Comparison of ENCODE assay signal across 25 cellular contexts in genomic region chr15:48465410-48465809, GRCh38.
"Had no signal": no experiment of that assay in that cellular context is flagged by ENCODE, and none has a peak within 500 bp of the region (broad histone marks: within the 10 kb centered on the region; RNA-seq: fewer than 3 reads in every experiment).

No MANE protein-coding gene starts in this region.

- DNase-seq: dermis blood vessel endothelial cell; effector memory CD8-positive, alpha-beta T cell; hypothalamus; immature natural killer cell; islet precursor cell; kidney glomerular epithelial cell; left colon; left ventricle myocardium superior; lower lobe of right lung; mucosa of descending colon; naive B cell; sigmoid colon; stimulated activated CD4-positive, alpha-beta T cell treated with anti-CD3 and anti-CD28 coated beads, Interleukin-2, amount 100 ng/mL, for 24 hours; stimulated activated CD4-positive, alpha-beta T cell treated with anti-CD3 and anti-CD28 coated beads, Interleukin-4, amount 100 ng/mL, for 24 hours; stimulated activated naive CD4-positive, alpha-beta T cell treated with Interleukin-2 at 50 U/mL for 16 hours; stomach; substantia nigra; testis; tibial artery had no signal

- H3K4me1 ChIP-seq: lower lobe of right lung, parathyroid adenoma, right atrium auricular region, sigmoid colon had no signal

- H3K4me3 ChIP-seq: coronary artery, lower lobe of right lung, mucosa of descending colon, right atrium auricular region, sigmoid colon, stomach, testis, tibial artery had no signal

- ATAC-seq: effector memory CD8-positive, alpha-beta T cell; left colon; lower lobe of right lung; mucosa of descending colon; natural killer cell treated with Interleukin-12 subunit alpha and Interleukin-12 subunit beta and Interleukin-15 and Interleukin-18, amount 100 ng/mL, for 72 hours; stimulated activated effector memory CD8-positive, alpha-beta T cell treated with anti-CD3 and anti-CD28 coated beads, Interleukin-12 subunit alpha, Interleukin-12 subunit beta, amount 100 ng/mL, for 72 hours had no signal

- H3K9ac ChIP-seq: parathyroid adenoma had no signal

- H3K27me3 ChIP-seq: neutrophil, right atrium auricular region, sigmoid colon, stomach, testis, tibial artery had no signal

- H3K9me3 ChIP-seq: lower lobe of right lung, mucosa of descending colon, neutrophil, right atrium auricular region, sigmoid colon, stomach, testis, tibial artery had no signal

- H3K27ac ChIP-seq: lower lobe of right lung, neutrophil, parathyroid adenoma, right atrium auricular region, stomach, tibial artery had no signal
